ENCODE assay signal across 10 cellular contexts in the genomic region with DNA sequence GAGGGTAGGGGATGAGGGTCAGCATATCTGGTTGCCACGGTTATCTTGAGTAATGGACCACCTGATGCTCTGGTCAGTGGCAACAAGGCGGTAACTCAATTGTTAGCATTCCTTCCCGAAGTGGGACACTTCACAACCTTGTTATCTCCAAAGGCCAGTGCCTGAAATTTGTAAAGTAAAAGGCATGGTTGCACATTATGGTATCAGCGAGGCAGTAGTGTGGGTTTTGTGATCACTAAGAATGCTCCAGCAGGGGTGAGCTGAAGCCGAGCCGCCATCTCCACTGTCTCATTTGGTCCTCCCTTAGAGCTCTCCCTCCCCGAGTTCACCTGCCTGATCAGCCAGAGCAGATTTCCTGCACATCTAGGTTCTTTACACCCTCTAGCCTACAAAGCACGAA. TPM values are rescaled to one million over a fixed set of nuclear protein-coding genes. Genes with fewer than 3 reads are reported as not detected.
DNase-seq lines count a peak whose midpoint lies in the region; ATAC-seq and TF ChIP-seq lines count a peak whose summit lies in the region.
"Had no signal": no experiment of that assay in that cellular context is flagged by ENCODE, and none has a peak within 500 bp of the region (broad histone marks: within the 10 kb centered on the region; RNA-seq: fewer than 3 reads in every experiment).

No MANE protein-coding gene starts in this region.

- ATAC-seq in right lobe of liver = no peak
- ATAC-seq in activated CD8-positive, alpha-beta T cell treated with anti-CD3 and anti-CD28 coated beads, Interleukin-2, amount 10 ng/mL, durations not matched to agents 7 days and 5 days = no peak
- no peak for ATAC-seq in HG03196 (IDR thresholded peaks at IDR 0.05; ENCODE audit: unreplicated experiment)

- TF ChIP-seq POLR2A in breast epithelium (IDR thresholded peaks at IDR 0.05) (no peak), right lobe of liver (IDR thresholded peaks at IDR 0.05) (no peak)

- peaks cover 2% of the 10 kb centered on the region for H3K27me3 Mint-ChIP-seq in activated CD8-positive, alpha-beta T cell treated with anti-CD3 and anti-CD28 coated beads, Interleukin-2, amount 10 ng/mL, durations not matched to agents 7 days and 5 days (ENCODE audit: low read depth)
- H3K27me3 Mint-ChIP-seq: CD4-positive, alpha-beta T cell had no signal

- H3K9me2 ChIP-seq in GM23248 (ENCODE audit: insufficient read depth) = no peaks in the 10 kb centered on the region

- intact Hi-C loops in breast epithelium (cut with DNase I; ENCODE audit: low total_unique reads) = no loop called here
- intact Hi-C loops in right lobe of liver (cut with DNase I) = no loop called here

- in situ Hi-C loops in GM23248 (cut with MboI) = no loop called here

- POLR2A ChIA-PET in activated CD8-positive, alpha-beta T cell treated with anti-CD3 and anti-CD28 coated beads, Interleukin-2, amount 10 ng/mL, durations not matched to agents 7 days and 5 days (lab: Charles Lee) = no interaction called here

- H4K20me1 ChIP-seq in GM23248 (ENCODE audit: insufficient read depth) = no peaks in the 10 kb centered on the region

- WGBS in GM23248 (ENCODE audit: low coverage in 1 of 2, low lambda C conversion rate in 2 of 2, missing lambda C conversion rate in 2 of 2), 2 experiments = 77 to 82% methylated on average over 8 of the region's 8 CpGs
- WGBS in right lobe of liver (ENCODE audit: insufficient coverage, low coverage, low lambda C conversion rate, missing lambda C conversion rate) = 45% methylated on average over 5 of the region's 8 CpGs

- DNase-seq in GM23248 (no peak), breast epithelium (ENCODE audit: low spot score in 2 of 2) (no peak), right lobe of liver (no peak), D341Med (ENCODE audit: low spot score) (no peak)
- no peak for DNase-seq in activated CD8-positive, alpha-beta T cell treated with anti-CD3 and anti-CD28 coated beads, Interleukin-2, amount 10 ng/mL, durations not matched to agents 7 days and 5 days
- DNase-seq in activated CD4-positive, CD25-positive, alpha-beta regulatory T cell treated with anti-CD3 and anti-CD28 coated beads, Interleukin-2, amount 50 U/mL, for 72 hours = no peak
- DNase-seq: CD4-positive, alpha-beta T cell had no signal

- no peak overlapping the region for H3K4me3 Mint-ChIP-seq in activated CD8-positive, alpha-beta T cell treated with anti-CD3 and anti-CD28 coated beads, Interleukin-2, amount 10 ng/mL, durations not matched to agents 7 days and 5 days
- H3K4me3 Mint-ChIP-seq: CD4-positive, alpha-beta T cell had no signal

- CTCF ChIA-PET in activated CD8-positive, alpha-beta T cell treated with anti-CD3 and anti-CD28 coated beads, Interleukin-2, amount 10 ng/mL, durations not matched to agents 7 days and 5 days (lab: Charles Lee) = interaction anchor here (1.0 to 2.2 kb wide), 2 partner anchors 29 to 73 kb away, joined by 3 to 8 read pairs; no protein-coding TSS in a partner anchor

- no peaks in the 10 kb centered on the region for H3K9me3 Mint-ChIP-seq in activated CD8-positive, alpha-beta T cell treated with anti-CD3 and anti-CD28 coated beads, Interleukin-2, amount 10 ng/mL, durations not matched to agents 7 days and 5 days (ENCODE audit: insufficient read depth)
- H3K9me3 Mint-ChIP-seq: CD4-positive, alpha-beta T cell had no signal

- H2AFZ ChIP-seq in GM23248 = peak overlapping the region; percentile 77

- no peak overlapping the region for H3K27ac Mint-ChIP-seq in activated CD8-positive, alpha-beta T cell treated with anti-CD3 and anti-CD28 coated beads, Interleukin-2, amount 10 ng/mL, durations not matched to agents 7 days and 5 days
- H3K27ac Mint-ChIP-seq: CD4-positive, alpha-beta T cell had no signal

- H3K4me1 Mint-ChIP-seq in activated CD8-positive, alpha-beta T cell treated with anti-CD3 and anti-CD28 coated beads, Interleukin-2, amount 10 ng/mL, durations not matched to agents 7 days and 5 days (ENCODE audit: low read depth) = no peaks in the 10 kb centered on the region

- TF ChIP-seq CTCF in breast epithelium (IDR thresholded peaks at IDR 0.05) (no peak), right lobe of liver (IDR thresholded peaks at IDR 0.05) (no peak)

- H3K4me1 ChIP-seq in GM23248 (ENCODE audit: insufficient read depth) (peaks cover 28% of the 10 kb centered on the region), breast epithelium (peaks cover 0 to 7% of the 10 kb centered on the region in 2 donors), right lobe of liver (peaks cover 0 to 55% (median 24%) of the 10 kb centered on the region in 4 donors)

- H3K79me2 ChIP-seq in GM23248 (ENCODE audit: insufficient read depth) = no peaks in the 10 kb centered on the region

- peaks cover 16% of the 10 kb centered on the region for H3F3A ChIP-seq in GM23248 (ENCODE audit: insufficient read depth)

- H3K4me2 ChIP-seq in GM23248 (ENCODE audit: unreplicated experiment) = peak overlapping the region; percentile 16

- H3K9ac ChIP-seq in GM23248 = no peak overlapping the region

- H3K27me3 ChIP-seq in GM23248 (replicated peaks; ENCODE audit: insufficient read depth) = peaks cover 3% of the 10 kb centered on the region; the same call in 1 of the 2 replicates
- H3K27me3 ChIP-seq in breast epithelium = no peaks in the 10 kb centered on the region
- no peaks in the 10 kb centered on the region for H3K27me3 ChIP-seq in right lobe of liver

- no peak overlapping the region for H3K4me3 ChIP-seq in GM23248
- H3K4me3 ChIP-seq in breast epithelium = peak overlapping the region in 1 of 3 donors; percentile 40
- H3K4me3 ChIP-seq in right lobe of liver = no peak overlapping the region
- no peak overlapping the region for H3K4me3 ChIP-seq in skin epidermis
- H3K4me3 ChIP-seq: mucosa of descending colon had no signal

- no peaks in the 10 kb centered on the region for H3K9me3 ChIP-seq in GM23248 (ENCODE audit: low read depth)
- H3K9me3 ChIP-seq in breast epithelium = no peaks in the 10 kb centered on the region
- H3K9me3 ChIP-seq in right lobe of liver = no peaks in the 10 kb centered on the region
- H3K9me3 ChIP-seq: mucosa of descending colon had no signal

- no peaks in the 10 kb centered on the region for H3K36me3 Mint-ChIP-seq in activated CD8-positive, alpha-beta T cell treated with anti-CD3 and anti-CD28 coated beads, Interleukin-2, amount 10 ng/mL, durations not matched to agents 7 days and 5 days (ENCODE audit: low read depth)

- H3K27ac ChIP-seq in GM23248 (no peak overlapping the region), breast epithelium (peak overlapping the region; percentile 78 to 96), right lobe of liver (peak overlapping the region; percentile 41 to 73 (median 48)), skin epidermis (peak overlapping the region in 18 of 21 experiments; percentile 2 to 85 (median 72))

- H3K36me3 ChIP-seq in GM23248 (ENCODE audit: low read depth) (no peaks in the 10 kb centered on the region), breast epithelium (no peaks in the 10 kb centered on the region), right lobe of liver (no peaks in the 10 kb centered on the region)

RNA-seq across cellular contexts. Expression of a gene that starts 50.5 kb away (rescaled TPM):
- 0.43 and 1.6 TPM in 2 replicates for total RNA-seq in GM23248 (2014; rRNA removed; shearing (Covaris generic))
- polyA plus RNA-seq in GM23248 (2016; fragmentation: Nextera tagmentation; extraction: Ambion mirVana) = 0.60 and 0.70 TPM in 2 replicates
- total RNA-seq in breast epithelium (10 to 100 TPM in 2 of 3 donors, 1 to 10 TPM in 1; 9.4 to 16.7 (median 16.5) TPM), right lobe of liver (1 to 10 TPM; 3.2 to 8.1 (median 5.4) TPM)
- total RNA-seq in activated CD8-positive, alpha-beta T cell treated with anti-CD3 and anti-CD28 coated beads, Interleukin-2, amount 10 ng/mL, durations not matched to agents 7 days and 5 days = 1 to 10 TPM in 1 of 2 experiments, under 1 TPM in 1; 0.73 to 1.1 TPM
